In genomic region chr2:72953528-72953927, GRCh38 we compare ENCODE assay signal across 22 cellular contexts. TPM values are rescaled to one million over a fixed set of nuclear protein-coding genes. Genes with fewer than 3 reads are reported as not detected.
DNase-seq lines count a peak whose midpoint lies in the region; ATAC-seq and TF ChIP-seq lines count a peak whose summit lies in the region.
"Had no signal": no experiment of that assay in that cellular context is flagged by ENCODE, and none has a peak within 500 bp of the region (broad histone marks: within the 10 kb centered on the region; RNA-seq: fewer than 3 reads in every experiment).

No MANE protein-coding gene starts in this region.

- peak overlapping the region; percentile 88 for H3K27ac Mint-ChIP-seq in activated CD4-positive, alpha-beta memory T cell treated with anti-CD3 and anti-CD28 coated beads, Interleukin-2, amount 10 ng/mL, durations not matched to agents 7 days and 5 days
- H3K27ac Mint-ChIP-seq in activated CD4-positive, alpha-beta memory T cell treated with anti-CD3 and anti-CD28 coated beads for 36 hours, result no peak overlapping the region
- H3K27ac Mint-ChIP-seq: nephron had no signal

- peak overlapping the region in 9 of 11 experiments; percentile 42 to 74 (median 59); a peak in 14 of 22 replicates for H3K27ac ChIP-seq in BLaER1 treated with 17β-estradiol and CSF1 and Interleukin-3, amounts not matched to agents 10 nM and 100 nM
- H3K27ac ChIP-seq in OCI-LY3 (ENCODE audit: low read length), result no peak overlapping the region
- H3K27ac ChIP-seq in effector memory CD4-positive, alpha-beta T cell (ENCODE audit: insufficient read depth, low read length, poor library complexity, severe bottlenecking), result no peak overlapping the region
- H3K27ac ChIP-seq: colonic mucosa, KMS-11, tibial artery had no signal

- H3K79me2 ChIP-seq in OCI-LY3 (ENCODE audit: low read length), result no peaks in the 10 kb centered on the region

- H3K9me3 ChIP-seq in BLaER1 treated with 17β-estradiol and CSF1 and Interleukin-3, amounts not matched to agents 10 nM and 100 nM (replicated peaks in 1 of 11), result no peaks in the 10 kb centered on the region
- no peaks in the 10 kb centered on the region for H3K9me3 ChIP-seq in OCI-LY3 (ENCODE audit: insufficient read depth, low read length)
- H3K9me3 ChIP-seq in effector memory CD4-positive, alpha-beta T cell (ENCODE audit: control insufficient read depth, low read length), result no peaks in the 10 kb centered on the region
- H3K9me3 ChIP-seq: colonic mucosa, tibial artery had no signal

- H3K4me2 ChIP-seq in BLaER1 treated with 17β-estradiol and CSF1 and Interleukin-3, amounts not matched to agents 10 nM and 100 nM, result peak overlapping the region; percentile 67 to 97 (median 90)
- peak overlapping the region; percentile 15; the same call in 1 of the 2 replicates for H3K4me2 ChIP-seq in OCI-LY3 (ENCODE audit: low read length)
- H3K4me2 ChIP-seq: KMS-11 had no signal

- H3K9me3 Mint-ChIP-seq in activated CD4-positive, alpha-beta memory T cell treated with anti-CD3 and anti-CD28 coated beads, Interleukin-2, amount 10 ng/mL, durations not matched to agents 7 days and 5 days, result no peaks in the 10 kb centered on the region
- no peaks in the 10 kb centered on the region for H3K9me3 Mint-ChIP-seq in activated CD4-positive, alpha-beta memory T cell treated with anti-CD3 and anti-CD28 coated beads for 36 hours
- H3K9me3 Mint-ChIP-seq: brain; nephron; stimulated activated naive B cell treated with anti-CD40 and anti-IgM and Interleukin-4, amounts not matched to agents 10 μg/mL and 1 μg/mL and 100 μg/mL, for 72 hours had no signal

- CTCF ChIA-PET in activated CD4-positive, alpha-beta memory T cell treated with anti-CD3 and anti-CD28 coated beads, Interleukin-2, amount 10 ng/mL, durations not matched to agents 7 days and 5 days (lab: Charles Lee), result interaction anchor here (0.8 to 4.6 kb wide), 7 partner anchors 17 to 224 kb away, joined by 4 to 25 read pairs (median 9); partner anchors contain the start of gene SPR
- CTCF ChIA-PET in activated CD4-positive, alpha-beta memory T cell treated with anti-CD3 and anti-CD28 coated beads for 36 hours (lab: Charles Lee), result interaction anchor here (1.6 to 2.8 kb wide), 4 partner anchors 20 to 224 kb away, joined by 3 to 11 read pairs (median 7); no protein-coding TSS in a partner anchor

- peaks cover 35 to 49% (median 45%) of the 10 kb centered on the region in 10 experiments for H3K4me1 ChIP-seq in BLaER1 treated with 17β-estradiol and CSF1 and Interleukin-3, amounts not matched to agents 10 nM and 100 nM
- H3K4me1 ChIP-seq in OCI-LY3 (ENCODE audit: low read length), result peaks cover 18% of the 10 kb centered on the region
- H3K4me1 ChIP-seq in effector memory CD4-positive, alpha-beta T cell (ENCODE audit: control insufficient read depth, insufficient read depth, low read length, poor library complexity, severe bottlenecking), result peaks cover 10% of the 10 kb centered on the region
- H3K4me1 ChIP-seq: colonic mucosa, tibial artery had no signal

- intact Hi-C loops in activated CD4-positive, alpha-beta memory T cell treated with anti-CD3 and anti-CD28 coated beads for 36 hours (cut with micrococcal nuclease), result no loop called here

- peak overlapping the region in 2 of 10 experiments; percentile 34 to 48; a peak in 2 of 20 replicates for H3K4me3 ChIP-seq in BLaER1 treated with 17β-estradiol and CSF1 and Interleukin-3, amounts not matched to agents 10 nM and 100 nM
- H3K4me3 ChIP-seq in OCI-LY3 (ENCODE audit: low read length), result no peak overlapping the region
- peak overlapping the region; percentile 43 for H3K4me3 ChIP-seq in effector memory CD4-positive, alpha-beta T cell (ENCODE audit: insufficient read depth, low read depth, low read length, poor library complexity, severe bottlenecking)
- H3K4me3 ChIP-seq: colonic mucosa, tibial artery had no signal

- POLR2A ChIA-PET in activated CD4-positive, alpha-beta memory T cell treated with anti-CD3 and anti-CD28 coated beads, Interleukin-2, amount 10 ng/mL, durations not matched to agents 7 days and 5 days (lab: Charles Lee), result interaction anchor here (1.3 to 1.9 kb wide), 4 partner anchors 26 to 124 kb away, joined by 4 to 15 read pairs (median 8); partner anchors contain the start of gene EMX1
- POLR2A ChIA-PET in activated CD4-positive, alpha-beta memory T cell treated with anti-CD3 and anti-CD28 coated beads for 36 hours (lab: Charles Lee), result no interaction called here

- H3K4me3 Mint-ChIP-seq in activated CD4-positive, alpha-beta memory T cell treated with anti-CD3 and anti-CD28 coated beads, Interleukin-2, amount 10 ng/mL, durations not matched to agents 7 days and 5 days, result peak overlapping the region; percentile 87
- H3K4me3 Mint-ChIP-seq in activated CD4-positive, alpha-beta memory T cell treated with anti-CD3 and anti-CD28 coated beads for 36 hours, result no peak overlapping the region
- H3K4me3 Mint-ChIP-seq: brain; nephron; stimulated activated naive B cell treated with anti-CD40 and anti-IgM and Interleukin-4, amounts not matched to agents 10 μg/mL and 1 μg/mL and 100 μg/mL, for 72 hours had no signal

- no peak for DNase-seq in activated CD4-positive, alpha-beta memory T cell treated with anti-CD3 and anti-CD28 coated beads, Interleukin-2, amount 10 ng/mL, durations not matched to agents 7 days and 5 days
- no peak for DNase-seq in activated CD4-positive, alpha-beta memory T cell treated with anti-CD3 and anti-CD28 coated beads for 36 hours
- DNase-seq in effector memory CD4-positive, alpha-beta T cell, result no peak
- DNase-seq in pons (ENCODE audit: low spot score), result no peak
- no peak for DNase-seq in dedifferentiated amniotic fluid mesenchymal stem cell (ENCODE audit: extremely low spot score)
- DNase-seq: colonic mucosa; DMS79; head of caudate nucleus; NCI-H1930; NCI-H2227 treated with DMSO at 0.1 percent for 48 hours; stimulated activated naive B cell treated with anti-CD40 and anti-IgM and Interleukin-4, amounts not matched to agents 10 μg/mL and 1 μg/mL and 100 μg/mL, for 72 hours; tibial artery had no signal

- peaks cover 47% of the 10 kb centered on the region for H3K4me1 Mint-ChIP-seq in activated CD4-positive, alpha-beta memory T cell treated with anti-CD3 and anti-CD28 coated beads, Interleukin-2, amount 10 ng/mL, durations not matched to agents 7 days and 5 days
- peaks cover 9% of the 10 kb centered on the region for H3K4me1 Mint-ChIP-seq in activated CD4-positive, alpha-beta memory T cell treated with anti-CD3 and anti-CD28 coated beads for 36 hours (ENCODE audit: low read depth)

- peaks cover 0 to 26% (median 0%) of the 10 kb centered on the region in 11 experiments; a peak in 4 of 22 replicates for H3K27me3 ChIP-seq in BLaER1 treated with 17β-estradiol and CSF1 and Interleukin-3, amounts not matched to agents 10 nM and 100 nM
- no peaks in the 10 kb centered on the region for H3K27me3 ChIP-seq in OCI-LY3 (ENCODE audit: low read depth, low read length)
- H3K27me3 ChIP-seq in effector memory CD4-positive, alpha-beta T cell (replicated peaks; ENCODE audit: control insufficient read depth, insufficient read depth, low read length, poor library complexity, severe bottlenecking), result no peaks in the 10 kb centered on the region
- H3K27me3 ChIP-seq: colonic mucosa, tibial artery had no signal

- H3K36me3 ChIP-seq in BLaER1 treated with 17β-estradiol and CSF1 and Interleukin-3, amounts not matched to agents 10 nM and 100 nM, result no peaks in the 10 kb centered on the region
- H3K36me3 ChIP-seq in OCI-LY3 (replicated peaks; ENCODE audit: low read depth, low read length), result no peaks in the 10 kb centered on the region
- no peaks in the 10 kb centered on the region for H3K36me3 ChIP-seq in effector memory CD4-positive, alpha-beta T cell (ENCODE audit: control insufficient read depth, insufficient read depth, low read length)
- H3K36me3 ChIP-seq: colonic mucosa had no signal

- peak overlapping the region; percentile 68; the same call in 1 of the 2 replicates for H2AFZ ChIP-seq in OCI-LY3 (ENCODE audit: low read depth, low read length)

- H3K36me3 Mint-ChIP-seq in activated CD4-positive, alpha-beta memory T cell treated with anti-CD3 and anti-CD28 coated beads, Interleukin-2, amount 10 ng/mL, durations not matched to agents 7 days and 5 days (ENCODE audit: low read depth), result peaks cover 9% of the 10 kb centered on the region
- no peaks in the 10 kb centered on the region for H3K36me3 Mint-ChIP-seq in activated CD4-positive, alpha-beta memory T cell treated with anti-CD3 and anti-CD28 coated beads for 36 hours
- H3K36me3 Mint-ChIP-seq: brain had no signal

- peak overlapping the region in 1 of 11 experiments; percentile 55; a peak in 1 of 22 replicates for H3K9ac ChIP-seq in BLaER1 treated with 17β-estradiol and CSF1 and Interleukin-3, amounts not matched to agents 10 nM and 100 nM
- no peak overlapping the region for H3K9ac ChIP-seq in OCI-LY3 (ENCODE audit: low read length)
- H3K9ac ChIP-seq: KMS-11 had no signal

- H4K20me1 ChIP-seq in BLaER1 treated with 17β-estradiol and CSF1 and Interleukin-3, amounts not matched to agents 10 nM and 100 nM, result peaks cover 0 to 14% (median 0%) of the 10 kb centered on the region in 11 experiments; a peak in 5 of 22 replicates
- no peaks in the 10 kb centered on the region for H4K20me1 ChIP-seq in OCI-LY3 (ENCODE audit: insufficient read depth, low read length)

- ATAC-seq in HG02970 (IDR thresholded peaks at IDR 0.05; ENCODE audit: low FRiP score, unreplicated experiment), result no peak
- ATAC-seq: left lobe of liver; stimulated activated naive B cell treated with anti-CD40 and anti-IgM and Interleukin-4, amounts not matched to agents 10 μg/mL and 1 μg/mL and 100 μg/mL, for 72 hours had no signal

- no peaks in the 10 kb centered on the region for H3K27me3 Mint-ChIP-seq in activated CD4-positive, alpha-beta memory T cell treated with anti-CD3 and anti-CD28 coated beads, Interleukin-2, amount 10 ng/mL, durations not matched to agents 7 days and 5 days
- H3K27me3 Mint-ChIP-seq in activated CD4-positive, alpha-beta memory T cell treated with anti-CD3 and anti-CD28 coated beads for 36 hours, result no peaks in the 10 kb centered on the region
- H3K27me3 Mint-ChIP-seq: stimulated activated naive B cell treated with anti-CD40 and anti-IgM and Interleukin-4, amounts not matched to agents 10 μg/mL and 1 μg/mL and 100 μg/mL, for 72 hours had no signal

- no peak for TF ChIP-seq CTCF in OCI-LY3 (IDR thresholded peaks at IDR 0.05; ENCODE audit: low read depth, low read length)

RNA-seq across cellular contexts. Expression of gene EMX1, which starts 36.2 kb away (rescaled TPM):
- total RNA-seq in activated CD4-positive, alpha-beta memory T cell treated with anti-CD3 and anti-CD28 coated beads, Interleukin-2, amount 10 ng/mL, durations not matched to agents 7 days and 5 days, result not detected
- not detected for total RNA-seq in activated CD4-positive, alpha-beta memory T cell treated with anti-CD3 and anti-CD28 coated beads for 36 hours
- total RNA-seq: endothelial cell of umbilical vein, posterior vena cava, SK-MEL-5 had no signal

Comparison
In these comparisons a context has a peak if more than half of its experiments do, and no peak if none do; other contexts are left out.
1. H3K27ac ChIP-seq: peak in BLaER1 treated with 17β-estradiol and CSF1 and Interleukin-3, amounts not matched to agents 10 nM and 100 nM (9 of 11); none in OCI-LY3 (single experiment) and effector memory CD4-positive, alpha-beta T cell (single experiment).